1 cellular context compared by ENCODE assay signal in genomic region chr1:87093286-87093685, GRCh38.
TF ChIP-seq lines count a peak whose summit lies in the region.

No MANE protein-coding gene starts in this region.

TF ChIP-seq in IMR-90, 13 proteins besides CTCF, POLR2A, EP300 and RAD21:
- TF ChIP-seq RCOR1 (IDR thresholded peaks at IDR 0.05; ENCODE audit: insufficient replicate concordance, low read length) (no peak), FOS (IDR thresholded peaks at IDR 0.05; ENCODE audit: low read depth, low read length) (no peak), CHD1 (IDR thresholded peaks at IDR 0.05; ENCODE audit: low read depth, low read length) (no peak), MXI1 (IDR thresholded peaks at IDR 0.05; ENCODE audit: borderline replicate concordance, low read depth, low read length) (no peak), CEBPB (IDR thresholded peaks at IDR 0.05; ENCODE audit: low read depth, low read length) (no peak), RFX5 (IDR thresholded peaks at IDR 0.05; ENCODE audit: low read depth, low read length) (no peak), MAZ (IDR thresholded peaks at IDR 0.05; ENCODE audit: borderline replicate concordance, low read depth, low read length) (no peak), MAFK (IDR thresholded peaks at IDR 0.05; ENCODE audit: low read depth, low read length) (no peak), USF2 (IDR thresholded peaks at IDR 0.05; ENCODE audit: low read depth, low read length) (no peak), NFE2L2 (IDR thresholded peaks at IDR 0.05; ENCODE audit: low read depth, low read length) (no peak), SMC3 (IDR thresholded peaks at IDR 0.05; ENCODE audit: low read depth, low read length) (no peak), BHLHE40 (IDR thresholded peaks at IDR 0.05; ENCODE audit: low read depth, low read length) (no peak)
